In the genomic region with DNA sequence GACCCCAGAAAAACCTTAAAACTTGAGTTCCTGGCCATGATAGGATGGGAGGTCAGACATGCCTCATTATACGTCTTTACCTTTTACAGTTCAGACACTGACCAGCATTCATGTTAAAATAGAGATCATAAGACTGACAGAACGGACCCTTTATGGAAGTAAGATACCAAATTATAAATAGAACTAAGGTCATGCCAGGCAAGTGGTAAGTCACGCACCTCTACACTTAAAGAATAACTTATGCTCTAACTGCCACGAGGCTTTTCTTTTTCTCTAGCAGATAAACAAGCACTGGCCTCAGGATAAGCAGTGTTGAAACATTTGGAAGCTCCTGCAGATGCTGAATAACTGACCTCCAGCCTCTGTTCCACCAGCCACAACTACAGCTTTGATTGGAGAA, we compare ENCODE assay signal across 2 cellular contexts.
TF ChIP-seq lines count a peak whose summit lies in the region.

No MANE protein-coding gene starts in this region.

TF ChIP-seq in HepG2, 621 proteins besides CTCF, POLR2A, EP300 and RAD21:
- no peak for TF ChIP-seq NCOA2 (CRISPR knock-in tag; IDR thresholded peaks at IDR 0.05)
- no peak for TF ChIP-seq CAMTA2 (CRISPR knock-in tag; IDR thresholded peaks at IDR 0.05; ENCODE audit: borderline replicate concordance)
- TF ChIP-seq, protein P1, sequence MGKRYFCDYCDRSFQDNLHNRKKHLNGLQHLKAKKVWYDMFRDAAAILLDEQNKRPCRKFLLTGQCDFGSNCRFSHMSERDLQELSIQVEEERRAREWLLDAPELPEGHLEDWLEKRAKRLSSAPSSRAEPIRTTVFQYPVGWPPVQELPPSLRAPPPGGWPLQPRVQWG (CRISPR knock-in tag; IDR thresholded peaks at IDR 0.05; ENCODE audit: borderline replicate concordance, low read depth) = no peak
- no peak for TF ChIP-seq DR1 (CRISPR knock-in tag; IDR thresholded peaks at IDR 0.05)
- no peak for TF ChIP-seq ZNF782 (CRISPR knock-in tag; IDR thresholded peaks at IDR 0.05; ENCODE audit: borderline replicate concordance)
- TF ChIP-seq ZSCAN21 (CRISPR knock-in tag; IDR thresholded peaks at IDR 0.05; ENCODE audit: borderline replicate concordance) = no peak

TF ChIP-seq in GM12878, 131 proteins besides CTCF, POLR2A, EP300 and RAD21:
- TF ChIP-seq CHD4 (IDR thresholded peaks at IDR 0.05) (no peak), CREB1 (IDR thresholded peaks at IDR 0.05; ENCODE audit: low read depth) (no peak), NFYA (IDR thresholded peaks at IDR 0.05; ENCODE audit: borderline replicate concordance, low read depth, low read length) (no peak), HDAC6 (IDR thresholded peaks at IDR 0.05; ENCODE audit: unreplicated experiment) (no peak), WRNIP1 (IDR thresholded peaks at IDR 0.05; ENCODE audit: borderline replicate concordance, low read depth, low read length) (no peak), ETV6 (conservative IDR thresholded peaks at IDR 0.05 in 1 of 2, IDR thresholded peaks at IDR 0.05 in 1 of 2; ENCODE audit: borderline replicate concordance in 1 of 2, low read depth in 1 of 2) (no peak), SMC3 (IDR thresholded peaks at IDR 0.05; ENCODE audit: borderline replicate concordance, low read length) (no peak), ESRRA (IDR thresholded peaks at IDR 0.05; ENCODE audit: low read length) (no peak), BMI1 (IDR thresholded peaks at IDR 0.05; ENCODE audit: borderline replicate concordance) (no peak), RB1 (IDR thresholded peaks at IDR 0.05; ENCODE audit: borderline replicate concordance) (no peak), PAX5 (IDR thresholded peaks at IDR 0.05; ENCODE audit: borderline replicate concordance, low read depth, low read length) (no peak), NFIC (IDR thresholded peaks at IDR 0.05; ENCODE audit: low read depth, low read length) (peak; percentile 15; the same call in 1 of the 2 replicates), STAT1 (conservative IDR thresholded peaks at IDR 0.05) (no peak), MTA2 (IDR thresholded peaks at IDR 0.05; ENCODE audit: low read depth) (no peak), CBX3 (IDR thresholded peaks at IDR 0.05; ENCODE audit: borderline replicate concordance, low read depth) (no peak), POLR2AphosphoS5 (IDR thresholded peaks at IDR 0.05; ENCODE audit: low read length) (no peak)
- TF ChIP-seq, protein P2, sequence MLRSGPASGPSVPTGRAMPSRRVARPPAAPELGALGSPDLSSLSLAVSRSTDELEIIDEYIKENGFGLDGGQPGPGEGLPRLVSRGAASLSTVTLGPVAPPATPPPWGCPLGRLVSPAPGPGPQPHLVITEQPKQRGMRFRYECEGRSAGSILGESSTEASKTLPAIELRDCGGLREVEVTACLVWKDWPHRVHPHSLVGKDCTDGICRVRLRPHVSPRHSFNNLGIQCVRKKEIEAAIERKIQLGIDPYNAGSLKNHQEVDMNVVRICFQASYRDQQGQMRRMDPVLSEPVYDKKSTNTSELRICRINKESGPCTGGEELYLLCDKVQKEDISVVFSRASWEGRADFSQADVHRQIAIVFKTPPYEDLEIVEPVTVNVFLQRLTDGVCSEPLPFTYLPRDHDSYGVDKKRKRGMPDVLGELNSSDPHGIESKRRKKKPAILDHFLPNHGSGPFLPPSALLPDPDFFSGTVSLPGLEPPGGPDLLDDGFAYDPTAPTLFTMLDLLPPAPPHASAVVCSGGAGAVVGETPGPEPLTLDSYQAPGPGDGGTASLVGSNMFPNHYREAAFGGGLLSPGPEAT (IDR thresholded peaks at IDR 0.05; ENCODE audit: low read depth) = no peak
- TF ChIP-seq, protein P3, sequence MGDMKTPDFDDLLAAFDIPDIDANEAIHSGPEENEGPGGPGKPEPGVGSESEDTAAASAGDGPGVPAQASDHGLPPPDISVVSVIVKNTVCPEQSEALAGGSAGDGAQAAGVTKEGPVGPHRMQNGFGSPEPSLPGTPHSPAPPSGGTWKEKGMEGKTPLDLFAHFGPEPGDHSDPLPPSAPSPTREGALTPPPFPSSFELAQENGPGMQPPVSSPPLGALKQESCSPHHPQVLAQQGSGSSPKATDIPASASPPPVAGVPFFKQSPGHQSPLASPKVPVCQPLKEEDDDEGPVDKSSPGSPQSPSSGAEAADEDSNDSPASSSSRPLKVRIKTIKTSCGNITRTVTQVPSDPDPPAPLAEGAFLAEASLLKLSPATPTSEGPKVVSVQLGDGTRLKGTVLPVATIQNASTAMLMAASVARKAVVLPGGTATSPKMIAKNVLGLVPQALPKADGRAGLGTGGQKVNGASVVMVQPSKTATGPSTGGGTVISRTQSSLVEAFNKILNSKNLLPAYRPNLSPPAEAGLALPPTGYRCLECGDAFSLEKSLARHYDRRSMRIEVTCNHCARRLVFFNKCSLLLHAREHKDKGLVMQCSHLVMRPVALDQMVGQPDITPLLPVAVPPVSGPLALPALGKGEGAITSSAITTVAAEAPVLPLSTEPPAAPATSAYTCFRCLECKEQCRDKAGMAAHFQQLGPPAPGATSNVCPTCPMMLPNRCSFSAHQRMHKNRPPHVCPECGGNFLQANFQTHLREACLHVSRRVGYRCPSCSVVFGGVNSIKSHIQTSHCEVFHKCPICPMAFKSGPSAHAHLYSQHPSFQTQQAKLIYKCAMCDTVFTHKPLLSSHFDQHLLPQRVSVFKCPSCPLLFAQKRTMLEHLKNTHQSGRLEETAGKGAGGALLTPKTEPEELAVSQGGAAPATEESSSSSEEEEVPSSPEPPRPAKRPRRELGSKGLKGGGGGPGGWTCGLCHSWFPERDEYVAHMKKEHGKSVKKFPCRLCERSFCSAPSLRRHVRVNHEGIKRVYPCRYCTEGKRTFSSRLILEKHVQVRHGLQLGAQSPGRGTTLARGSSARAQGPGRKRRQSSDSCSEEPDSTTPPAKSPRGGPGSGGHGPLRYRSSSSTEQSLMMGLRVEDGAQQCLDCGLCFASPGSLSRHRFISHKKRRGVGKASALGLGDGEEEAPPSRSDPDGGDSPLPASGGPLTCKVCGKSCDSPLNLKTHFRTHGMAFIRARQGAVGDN (IDR thresholded peaks at IDR 0.05) = peak; percentile 88
- TF ChIP-seq, protein P4, sequence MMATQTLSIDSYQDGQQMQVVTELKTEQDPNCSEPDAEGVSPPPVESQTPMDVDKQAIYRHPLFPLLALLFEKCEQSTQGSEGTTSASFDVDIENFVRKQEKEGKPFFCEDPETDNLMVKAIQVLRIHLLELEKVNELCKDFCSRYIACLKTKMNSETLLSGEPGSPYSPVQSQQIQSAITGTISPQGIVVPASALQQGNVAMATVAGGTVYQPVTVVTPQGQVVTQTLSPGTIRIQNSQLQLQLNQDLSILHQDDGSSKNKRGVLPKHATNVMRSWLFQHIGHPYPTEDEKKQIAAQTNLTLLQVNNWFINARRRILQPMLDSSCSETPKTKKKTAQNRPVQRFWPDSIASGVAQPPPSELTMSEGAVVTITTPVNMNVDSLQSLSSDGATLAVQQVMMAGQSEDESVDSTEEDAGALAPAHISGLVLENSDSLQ (IDR thresholded peaks at IDR 0.05) = 0 out of 2 replicates have a peak, but pooled peaks have one; percentile 16
- TF ChIP-seq, protein P5, sequence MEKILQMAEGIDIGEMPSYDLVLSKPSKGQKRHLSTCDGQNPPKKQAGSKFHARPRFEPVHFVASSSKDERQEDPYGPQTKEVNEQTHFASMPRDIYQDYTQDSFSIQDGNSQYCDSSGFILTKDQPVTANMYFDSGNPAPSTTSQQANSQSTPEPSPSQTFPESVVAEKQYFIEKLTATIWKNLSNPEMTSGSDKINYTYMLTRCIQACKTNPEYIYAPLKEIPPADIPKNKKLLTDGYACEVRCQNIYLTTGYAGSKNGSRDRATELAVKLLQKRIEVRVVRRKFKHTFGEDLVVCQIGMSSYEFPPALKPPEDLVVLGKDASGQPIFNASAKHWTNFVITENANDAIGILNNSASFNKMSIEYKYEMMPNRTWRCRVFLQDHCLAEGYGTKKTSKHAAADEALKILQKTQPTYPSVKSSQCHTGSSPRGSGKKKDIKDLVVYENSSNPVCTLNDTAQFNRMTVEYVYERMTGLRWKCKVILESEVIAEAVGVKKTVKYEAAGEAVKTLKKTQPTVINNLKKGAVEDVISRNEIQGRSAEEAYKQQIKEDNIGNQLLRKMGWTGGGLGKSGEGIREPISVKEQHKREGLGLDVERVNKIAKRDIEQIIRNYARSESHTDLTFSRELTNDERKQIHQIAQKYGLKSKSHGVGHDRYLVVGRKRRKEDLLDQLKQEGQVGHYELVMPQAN (conservative IDR thresholded peaks at IDR 0.05) = no peak
- TF ChIP-seq, protein P6, sequence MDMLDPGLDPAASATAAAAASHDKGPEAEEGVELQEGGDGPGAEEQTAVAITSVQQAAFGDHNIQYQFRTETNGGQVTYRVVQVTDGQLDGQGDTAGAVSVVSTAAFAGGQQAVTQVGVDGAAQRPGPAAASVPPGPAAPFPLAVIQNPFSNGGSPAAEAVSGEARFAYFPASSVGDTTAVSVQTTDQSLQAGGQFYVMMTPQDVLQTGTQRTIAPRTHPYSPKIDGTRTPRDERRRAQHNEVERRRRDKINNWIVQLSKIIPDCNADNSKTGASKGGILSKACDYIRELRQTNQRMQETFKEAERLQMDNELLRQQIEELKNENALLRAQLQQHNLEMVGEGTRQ (IDR thresholded peaks at IDR 0.05; ENCODE audit: borderline replicate concordance, low read depth, low read length) = no peak
- TF ChIP-seq, protein P7, sequence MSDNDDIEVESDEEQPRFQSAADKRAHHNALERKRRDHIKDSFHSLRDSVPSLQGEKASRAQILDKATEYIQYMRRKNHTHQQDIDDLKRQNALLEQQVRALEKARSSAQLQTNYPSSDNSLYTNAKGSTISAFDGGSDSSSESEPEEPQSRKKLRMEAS (IDR thresholded peaks at IDR 0.05; ENCODE audit: low read depth, low read length) = no peak
- TF ChIP-seq, protein P8, sequence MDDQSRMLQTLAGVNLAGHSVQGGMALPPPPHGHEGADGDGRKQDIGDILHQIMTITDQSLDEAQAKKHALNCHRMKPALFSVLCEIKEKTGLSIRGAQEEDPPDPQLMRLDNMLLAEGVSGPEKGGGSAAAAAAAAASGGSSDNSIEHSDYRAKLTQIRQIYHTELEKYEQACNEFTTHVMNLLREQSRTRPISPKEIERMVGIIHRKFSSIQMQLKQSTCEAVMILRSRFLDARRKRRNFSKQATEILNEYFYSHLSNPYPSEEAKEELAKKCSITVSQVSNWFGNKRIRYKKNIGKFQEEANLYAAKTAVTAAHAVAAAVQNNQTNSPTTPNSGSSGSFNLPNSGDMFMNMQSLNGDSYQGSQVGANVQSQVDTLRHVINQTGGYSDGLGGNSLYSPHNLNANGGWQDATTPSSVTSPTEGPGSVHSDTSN (IDR thresholded peaks at IDR 0.05; ENCODE audit: insufficient replicate concordance, low read depth, low read length) = no peak
TF ChIP-seq in GM12878: peak in this region for 3.
